8 cellular contexts compared by ENCODE assay signal in the genomic region with DNA sequence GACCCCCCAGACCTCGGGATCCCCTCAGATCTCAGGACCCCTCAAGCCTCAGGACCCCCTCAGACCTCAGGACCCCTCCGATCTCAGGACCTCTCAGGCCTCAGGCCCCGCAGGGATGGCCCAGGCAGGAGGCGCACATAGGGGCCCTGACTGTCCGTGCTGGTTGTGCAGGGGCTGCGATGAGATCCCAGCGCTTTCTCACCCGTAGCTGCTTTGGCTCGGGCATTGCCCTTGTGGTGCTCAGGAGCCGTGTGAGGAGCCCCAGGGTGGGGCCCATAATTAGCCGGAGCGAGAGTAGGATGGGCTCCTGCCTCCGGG. TPM values are rescaled to one million over a fixed set of nuclear protein-coding genes. Genes with fewer than 3 reads are reported as not detected.
DNase-seq lines count a peak whose midpoint lies in the region; ATAC-seq and TF ChIP-seq lines count a peak whose summit lies in the region.

No MANE protein-coding gene starts in this region.

- H3K4me3 Mint-ChIP-seq in stimulated activated naive CD8-positive, alpha-beta T cell treated with anti-CD3 and anti-CD28 coated beads, Interleukin-15, Interleukin-2, amounts not matched to agents 100 ng/mL and 50 ng/mL, for 24 hours: peak overlapping the region; percentile 35

- no peaks in the 10 kb centered on the region for H3K9me3 ChIP-seq in mucosa of descending colon

- H3K4me1 Mint-ChIP-seq in stimulated activated naive CD8-positive, alpha-beta T cell treated with anti-CD3 and anti-CD28 coated beads, Interleukin-15, Interleukin-2, amounts not matched to agents 100 ng/mL and 50 ng/mL, for 24 hours (ENCODE audit: low read depth): peaks cover 48% of the 10 kb centered on the region

- intact Hi-C loops in mucosa of descending colon (cut with DNase I, micrococcal nuclease): loop anchor here in 1 of 2 donors (10.0 kb wide), 1 partner anchor 1150 kb away; no protein-coding TSS in a partner anchor

- TF ChIP-seq CTCF in mucosa of descending colon (IDR thresholded peaks at IDR 0.05): no peak

- no peaks in the 10 kb centered on the region for H3K27me3 Mint-ChIP-seq in stimulated activated naive CD8-positive, alpha-beta T cell treated with anti-CD3 and anti-CD28 coated beads, Interleukin-15, Interleukin-2, amounts not matched to agents 100 ng/mL and 50 ng/mL, for 24 hours

- no peaks in the 10 kb centered on the region for H3K36me3 ChIP-seq in mucosa of descending colon (ENCODE audit: low read depth)

- no peak for DNase-seq in stimulated activated naive CD8-positive, alpha-beta T cell treated with anti-CD3 and anti-CD28 coated beads, Interleukin-15, Interleukin-2, amounts not matched to agents 100 U/mL and 50 U/mL, for 24 hours
- DNase-seq in cerebellum (ENCODE audit: low spot score) (peak; percentile 15), mucosa of descending colon (peak in 1 of 3 donors; percentile 11), HUDEP-2 (lab: John Stamatoyannopoulos, UW; ENCODE audit: unreplicated experiment in 76 of 76) (no peak), HT-29 (ENCODE audit: low spot score) (no peak)

- no peak for ATAC-seq in stimulated activated naive CD8-positive, alpha-beta T cell treated with anti-CD3 and anti-CD28 coated beads, Interleukin-15, Interleukin-2, amounts not matched to agents 100 U/mL and 50 U/mL, for 24 hours
- ATAC-seq in mucosa of descending colon: peak; percentile 3
- no peak for ATAC-seq in HG03097 (IDR thresholded peaks at IDR 0.05; ENCODE audit: low FRiP score, unreplicated experiment)
- ATAC-seq in GM21786 (IDR thresholded peaks at IDR 0.05; ENCODE audit: unreplicated experiment): no peak

- no peaks in the 10 kb centered on the region for H3K9me3 Mint-ChIP-seq in stimulated activated naive CD8-positive, alpha-beta T cell treated with anti-CD3 and anti-CD28 coated beads, Interleukin-15, Interleukin-2, amounts not matched to agents 100 ng/mL and 50 ng/mL, for 24 hours

- no peak overlapping the region for H3K4me3 ChIP-seq in mucosa of descending colon

- peak overlapping the region; percentile 31 for H3K27ac Mint-ChIP-seq in stimulated activated naive CD8-positive, alpha-beta T cell treated with anti-CD3 and anti-CD28 coated beads, Interleukin-15, Interleukin-2, amounts not matched to agents 100 ng/mL and 50 ng/mL, for 24 hours

- peaks cover 12% of the 10 kb centered on the region for H3K4me1 ChIP-seq in mucosa of descending colon (ENCODE audit: low read depth)

- peaks cover 7% of the 10 kb centered on the region for H3K36me3 Mint-ChIP-seq in stimulated activated naive CD8-positive, alpha-beta T cell treated with anti-CD3 and anti-CD28 coated beads, Interleukin-15, Interleukin-2, amounts not matched to agents 100 ng/mL and 50 ng/mL, for 24 hours (ENCODE audit: low read depth)

RNA-seq across cellular contexts. Expression of a gene that starts 0.7 kb away (rescaled TPM):
- total RNA-seq in cerebellum (82.4 TPM), mucosa of descending colon (10 to 100 TPM in 2 of 3 donors, 1 to 10 TPM in 1; 6.7 to 27.2 (median 26.0) TPM)
- 48.9 and 49.1 TPM in 2 replicates for total RNA-seq in HT-29 (2014; rRNA removed; shearing (Covaris generic))
